Comparison of ENCODE assay signal across 29 cellular contexts in the genomic region with DNA sequence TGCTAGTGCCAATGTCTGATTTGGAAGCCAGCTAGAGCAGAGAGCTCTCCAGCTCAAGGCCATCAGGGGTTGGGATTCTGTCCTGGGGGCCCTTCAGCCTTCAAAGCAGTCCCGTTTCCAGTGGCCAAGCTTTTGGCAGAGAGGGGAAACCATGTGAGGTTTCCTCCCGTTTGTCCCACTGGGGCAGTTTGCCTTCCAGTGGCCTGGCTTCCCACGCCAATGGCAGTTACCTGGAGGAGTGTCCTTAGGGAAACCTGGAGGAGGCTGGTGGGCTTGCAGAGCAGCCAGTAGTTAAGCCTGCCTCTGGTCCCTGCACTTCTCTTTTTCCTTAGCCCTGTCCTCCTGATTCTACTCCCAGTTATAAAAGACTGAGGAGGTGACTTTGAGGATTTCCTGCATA. TPM values are rescaled to one million over a fixed set of nuclear protein-coding genes. Genes with fewer than 3 reads are reported as not detected.
DNase-seq lines count a peak whose midpoint lies in the region; ATAC-seq and TF ChIP-seq lines count a peak whose summit lies in the region.
"Had no signal": no experiment of that assay in that cellular context is flagged by ENCODE, and none has a peak within 500 bp of the region (broad histone marks: within the 10 kb centered on the region; RNA-seq: fewer than 3 reads in every experiment).

No MANE protein-coding gene starts in this region.

- peak overlapping the region in 5 of 7 donors; percentile 60 to 92 (median 65) for H3K27ac Mint-ChIP-seq in CD4-positive, alpha-beta memory T cell
- peak overlapping the region; percentile 64 to 81 for H3K27ac Mint-ChIP-seq in effector memory CD8-positive, alpha-beta T cell
- no peak overlapping the region for H3K27ac Mint-ChIP-seq in osteocyte (ENCODE audit: unreplicated experiment)

- H3K36me3 Mint-ChIP-seq in CD4-positive, alpha-beta memory T cell: peaks cover 56 to 66% of the 10 kb centered on the region in 2 donors
- H3K36me3 Mint-ChIP-seq in effector memory CD8-positive, alpha-beta T cell (ENCODE audit: insufficient read depth): peaks cover 65% of the 10 kb centered on the region
- H3K36me3 Mint-ChIP-seq in osteocyte (ENCODE audit: unreplicated experiment): no peaks in the 10 kb centered on the region

- no peak for TF ChIP-seq CTCF in osteocyte (IDR thresholded peaks at IDR 0.05)

- DNase-seq in activated T-cell treated with anti-CD3 and anti-CD28 coated beads, Interleukin-2, amount 50 U/mL, for 1 hour: peak; percentile 16
- no peak for DNase-seq in activated T-cell treated with anti-CD3 and anti-CD28 coated beads for 4 hours
- no peak for DNase-seq in CD4-positive, alpha-beta memory T cell
- DNase-seq in effector memory CD8-positive, alpha-beta T cell: no peak
- peak; percentile 72 for DNase-seq in osteocyte (ENCODE audit: extremely low spot score, unreplicated experiment)
- DNase-seq in stimulated activated CD4-positive, alpha-beta T cell treated with anti-CD3 and anti-CD28 coated beads, Interleukin-2, amount 100 ng/mL, for 48 hours: no peak
- DNase-seq: ACHN, Caco-2, DMS 273 treated with DMSO at 0.1 percent for 48 hours, DND-41, H7, MG63, NCI-H1048, NCI-H1436, NCI-H187 treated with DMSO at 0.1 percent for 48 hours, NCI-H2107, PC-9, RPMI8226, SHP77 had no signal

- H3K27me3 Mint-ChIP-seq in CD4-positive, alpha-beta memory T cell: no peaks in the 10 kb centered on the region
- no peaks in the 10 kb centered on the region for H3K27me3 Mint-ChIP-seq in effector memory CD8-positive, alpha-beta T cell
- peaks cover 6% of the 10 kb centered on the region for H3K27me3 Mint-ChIP-seq in osteocyte (ENCODE audit: unreplicated experiment)

- peaks cover 58 to 95% (median 75%) of the 10 kb centered on the region in 4 donors for H3K4me1 Mint-ChIP-seq in CD4-positive, alpha-beta memory T cell
- peaks cover 66 to 80% of the 10 kb centered on the region in 2 donors for H3K4me1 Mint-ChIP-seq in effector memory CD8-positive, alpha-beta T cell (ENCODE audit: low read depth in 2 of 2)
- H3K4me1 Mint-ChIP-seq in osteocyte (ENCODE audit: unreplicated experiment): peaks cover 8% of the 10 kb centered on the region

- H3K4me1 ChIP-seq in CD4-positive, alpha-beta memory T cell (ENCODE audit: insufficient read depth, low read length): peaks cover 87% of the 10 kb centered on the region
- H3K4me1 ChIP-seq: Caco-2 had no signal

- no peak for ATAC-seq in effector memory CD8-positive, alpha-beta T cell (replicated peaks)
- no peak for ATAC-seq in HG03521 (IDR thresholded peaks at IDR 0.05; ENCODE audit: unreplicated experiment)
- ATAC-seq in GM21367 (IDR thresholded peaks at IDR 0.05; ENCODE audit: unreplicated experiment): no peak
- ATAC-seq: GM12878, HepG2, K562 had no signal

- H3K9me3 ChIP-seq in CD4-positive, alpha-beta memory T cell (ENCODE audit: control insufficient read depth in 1 of 2, low read length in 2 of 2): no peaks in the 10 kb centered on the region

- intact Hi-C loops in CD4-positive, alpha-beta memory T cell (cut with micrococcal nuclease): no loop called here

- CTCF ChIA-PET in CD4-positive, alpha-beta memory T cell (lab: Charles Lee; ENCODE audit: partially characterized antibody): interaction anchor here (1.0 to 4.6 kb wide), 11 partner anchors 11 to 80 kb away, joined by 3 to 37 read pairs (median 4); no protein-coding TSS in a partner anchor

- H3K4me3 Mint-ChIP-seq in CD4-positive, alpha-beta memory T cell: no peak overlapping the region
- H3K4me3 Mint-ChIP-seq in effector memory CD8-positive, alpha-beta T cell: no peak overlapping the region
- no peak overlapping the region for H3K4me3 Mint-ChIP-seq in osteocyte (ENCODE audit: unreplicated experiment)

- no peak overlapping the region for H3K4me3 ChIP-seq in CD4-positive, alpha-beta memory T cell (ENCODE audit: low read length in 2 of 2)
- H3K4me3 ChIP-seq: GM12878, K562, MG63, PC-9, SK-N-MC had no signal

- POLR2A ChIA-PET in CD4-positive, alpha-beta memory T cell (lab: Charles Lee; ENCODE audit: partially characterized antibody): interaction anchor here (0.6 to 5.2 kb wide), 5 partner anchors 17 to 79 kb away, joined by 3 to 29 read pairs (median 3); no protein-coding TSS in a partner anchor

- peaks cover 15% of the 10 kb centered on the region for H3K36me3 ChIP-seq in CD4-positive, alpha-beta memory T cell (ENCODE audit: insufficient read depth, low read length)
- H3K36me3 ChIP-seq: MG63 had no signal

- no peaks in the 10 kb centered on the region for H3K9me3 Mint-ChIP-seq in CD4-positive, alpha-beta memory T cell
- no peaks in the 10 kb centered on the region for H3K9me3 Mint-ChIP-seq in effector memory CD8-positive, alpha-beta T cell
- peaks cover 30% of the 10 kb centered on the region for H3K9me3 Mint-ChIP-seq in osteocyte (ENCODE audit: unreplicated experiment)

- H3K27ac ChIP-seq in CD4-positive, alpha-beta memory T cell (ENCODE audit: low read depth, low read length): no peak overlapping the region
- H3K27ac ChIP-seq: 22Rv1, C4-2B, HL-60, PC-9, SK-N-MC had no signal

- no peaks in the 10 kb centered on the region for H3K27me3 ChIP-seq in CD4-positive, alpha-beta memory T cell (ENCODE audit: insufficient read depth, low read length)
- H3K27me3 ChIP-seq: MG63 had no signal

RNA-seq across cellular contexts. Expression of gene FGD3, which starts 37.7 kb away (rescaled TPM):
- 100 to 1,000 TPM; 256 to 272 TPM for total RNA-seq in CD4-positive, alpha-beta memory T cell
- polyA plus RNA-seq in CD4-positive, alpha-beta memory T cell: 100 to 1,000 TPM in 1 of 2 donors, 10 to 100 TPM in 1; 52.7 to 146 TPM
- not detected in 2 replicates for total RNA-seq in osteocyte
- total RNA-seq: LHCN-M2 had no signal

Comparison
In these comparisons a context has a peak if more than half of its experiments do, and no peak if none do; other contexts are left out.
1. DNase-seq: peak in activated T-cell treated with anti-CD3 and anti-CD28 coated beads, Interleukin-2, amount 50 U/mL, for 1 hour (single experiment) and osteocyte (single experiment); none in activated T-cell treated with anti-CD3 and anti-CD28 coated beads for 4 hours (single experiment), CD4-positive, alpha-beta memory T cell (0 of 5), effector memory CD8-positive, alpha-beta T cell (0 of 3) and stimulated activated CD4-positive, alpha-beta T cell treated with anti-CD3 and anti-CD28 coated beads, Interleukin-2, amount 100 ng/mL, for 48 hours (0 of 2).
2. RNA of gene FGD3, which starts 37.7 kb away (total RNA-seq): 256 to 272 TPM in CD4-positive, alpha-beta memory T cell; not detected in osteocyte; every median in the first group is over 100 times any median in the second.